ENCODE assay signal across 1 cellular context in the genomic region with DNA sequence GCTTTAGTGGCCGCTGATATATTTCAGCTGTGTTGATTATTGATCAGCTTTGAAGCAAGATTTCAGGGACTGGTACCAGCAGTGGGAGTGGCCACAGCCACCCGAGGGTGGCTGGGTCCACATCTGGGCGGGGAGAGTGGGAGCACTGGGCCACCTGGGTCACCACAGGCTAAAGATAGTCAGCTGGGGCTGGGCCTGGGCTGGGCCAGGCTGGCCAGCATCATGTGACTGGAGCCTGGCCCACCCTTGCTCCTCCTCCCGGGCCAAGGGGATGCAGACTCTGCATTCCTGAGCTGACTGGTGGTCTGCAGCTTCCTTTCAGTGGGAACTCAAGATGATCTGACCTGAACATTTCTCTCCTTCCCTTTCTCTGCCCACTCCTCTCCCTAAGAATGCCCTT.
A peak's percentile ranks its signal among the peaks of the same experiment; 100 is the strongest.
TF ChIP-seq lines count a peak whose summit lies in the region.

No MANE protein-coding gene starts in this region.

TF ChIP-seq in K562, 482 proteins besides CTCF, POLR2A, EP300 and RAD21 (continued from another document):
- TF ChIP-seq USF2 (CRISPR knock-in tag; IDR thresholded peaks at IDR 0.05) (peak; percentile 81), TFAP4 (CRISPR knock-in tag; IDR thresholded peaks at IDR 0.05; ENCODE audit: borderline replicate concordance) (peak; percentile 75; the same call in 1 of the 2 replicates), PML (IDR thresholded peaks at IDR 0.05; ENCODE audit: low read length) (no peak), RAD51 (IDR thresholded peaks at IDR 0.05; ENCODE audit: borderline replicate concordance, low read depth) (peak; percentile 81), STAT5B (CRISPR knock-in tag; IDR thresholded peaks at IDR 0.05) (no peak), TOE1 (IDR thresholded peaks at IDR 0.05; ENCODE audit: borderline replicate concordance) (0 out of 2 replicates have a peak, but pooled peaks have one; percentile 53), TOE1 (CRISPR knock-in tag; IDR thresholded peaks at IDR 0.05; ENCODE audit: borderline replicate concordance, low read depth) (no peak), SOX6 (IDR thresholded peaks at IDR 0.05) (no peak), POLR2G (IDR thresholded peaks at IDR 0.05; ENCODE audit: low read depth, low read length) (0 out of 2 replicates have a peak, but pooled peaks have one; percentile 36), SRF (CRISPR knock-in tag; IDR thresholded peaks at IDR 0.05) (no peak), TBP (optimal IDR thresholded peaks at IDR 0.05; ENCODE audit: low read depth, low read length) (no peak)
- TF ChIP-seq, protein P1, sequence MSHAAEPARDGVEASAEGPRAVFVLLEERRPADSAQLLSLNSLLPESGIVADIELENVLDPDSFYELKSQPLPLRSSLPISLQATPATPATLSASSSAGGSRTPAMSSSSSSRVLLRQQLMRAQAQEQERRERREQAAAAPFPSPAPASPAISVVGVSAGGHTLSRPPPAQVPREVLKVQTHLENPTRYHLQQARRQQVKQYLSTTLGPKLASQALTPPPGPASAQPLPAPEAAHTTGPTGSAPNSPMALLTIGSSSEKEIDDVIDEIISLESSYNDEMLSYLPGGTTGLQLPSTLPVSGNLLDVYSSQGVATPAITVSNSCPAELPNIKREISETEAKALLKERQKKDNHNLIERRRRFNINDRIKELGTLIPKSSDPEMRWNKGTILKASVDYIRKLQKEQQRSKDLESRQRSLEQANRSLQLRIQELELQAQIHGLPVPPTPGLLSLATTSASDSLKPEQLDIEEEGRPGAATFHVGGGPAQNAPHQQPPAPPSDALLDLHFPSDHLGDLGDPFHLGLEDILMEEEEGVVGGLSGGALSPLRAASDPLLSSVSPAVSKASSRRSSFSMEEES (CRISPR knock-in tag; IDR thresholded peaks at IDR 0.05) = peak; percentile 83
- TF ChIP-seq, protein P2, sequence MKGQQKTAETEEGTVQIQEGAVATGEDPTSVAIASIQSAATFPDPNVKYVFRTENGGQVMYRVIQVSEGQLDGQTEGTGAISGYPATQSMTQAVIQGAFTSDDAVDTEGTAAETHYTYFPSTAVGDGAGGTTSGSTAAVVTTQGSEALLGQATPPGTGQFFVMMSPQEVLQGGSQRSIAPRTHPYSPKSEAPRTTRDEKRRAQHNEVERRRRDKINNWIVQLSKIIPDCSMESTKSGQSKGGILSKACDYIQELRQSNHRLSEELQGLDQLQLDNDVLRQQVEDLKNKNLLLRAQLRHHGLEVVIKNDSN (CRISPR knock-in tag; IDR thresholded peaks at IDR 0.05) = peak; percentile 80
TF ChIP-seq in K562: peak in this region for 8.
